In genomic region chr5:172795401-172795977, GRCh38 we compare ENCODE assay signal across 11 cellular contexts. TPM values are rescaled to one million over a fixed set of nuclear protein-coding genes. Genes with fewer than 3 reads are reported as not detected.
DNase-seq lines count a peak whose midpoint lies in the region; ATAC-seq, FAIRE-seq and TF ChIP-seq lines count a peak whose summit lies in the region.
"Had no signal": no experiment of that assay in that cellular context is flagged by ENCODE, and none has a peak within 500 bp of the region (broad histone marks: within the 10 kb centered on the region; RNA-seq: fewer than 3 reads in every experiment).

No MANE protein-coding gene starts in this region.

- H3K27me3 ChIP-seq in Peyer's patch (no peaks in the 10 kb centered on the region), neuronal stem cell (ENCODE audit: control insufficient read depth in 3 of 3, insufficient read depth in 3 of 3, low read depth in 1 of 3, low read length in 3 of 3) (no peaks in the 10 kb centered on the region), small intestine (ENCODE audit: control insufficient read depth in 2 of 2, insufficient read depth in 2 of 2, low read length in 2 of 2) (no peaks in the 10 kb centered on the region)

- H3K4me2 ChIP-seq in neuronal stem cell (ENCODE audit: insufficient read depth, low read length, poor library complexity, severe bottlenecking): no peak overlapping the region

- H3K4me3 ChIP-seq in Peyer's patch (no peak overlapping the region), fibroblast of the aortic adventitia (ENCODE audit: low read depth, low read length) (no peak overlapping the region), neuronal stem cell (ENCODE audit: low read length in 2 of 2) (no peak overlapping the region), small intestine (ENCODE audit: low read depth in 1 of 2, low read length in 2 of 2) (no peak overlapping the region)

- no peak overlapping the region for H2BK5ac ChIP-seq in neuronal stem cell (ENCODE audit: low read length)

- TF ChIP-seq CTCF in Peyer's patch (IDR thresholded peaks at IDR 0.05): no peak
- TF ChIP-seq CTCF in fibroblast of the aortic adventitia (IDR thresholded peaks at IDR 0.05; ENCODE audit: insufficient read depth, low read length): peak; percentile 34

- H3K9me3 ChIP-seq in Peyer's patch: no peaks in the 10 kb centered on the region
- no peaks in the 10 kb centered on the region for H3K9me3 ChIP-seq in neuronal stem cell (replicated peaks in 1 of 2; ENCODE audit: control insufficient read depth in 2 of 2, insufficient read depth in 1 of 2, low read depth in 1 of 2, low read length in 2 of 2)
- H3K9me3 ChIP-seq in small intestine (ENCODE audit: control insufficient read depth, low read depth): no peaks in the 10 kb centered on the region

- no peaks in the 10 kb centered on the region for H3K9me3 Mint-ChIP-seq in activated CD4-positive, alpha-beta memory T cell treated with anti-CD3 and anti-CD28 coated beads, Interleukin-2, amount 10 ng/mL, durations not matched to agents 7 days and 5 days

- CTCF ChIA-PET in activated CD4-positive, alpha-beta memory T cell treated with anti-CD3 and anti-CD28 coated beads, Interleukin-2, amount 10 ng/mL, durations not matched to agents 7 days and 5 days (lab: Charles Lee): no interaction called here

- no peak overlapping the region for H3K4me3 Mint-ChIP-seq in activated CD4-positive, alpha-beta memory T cell treated with anti-CD3 and anti-CD28 coated beads, Interleukin-2, amount 10 ng/mL, durations not matched to agents 7 days and 5 days
- H3K4me3 Mint-ChIP-seq: activated naive CD8-positive, alpha-beta T cell had no signal

- H3K36me3 ChIP-seq in Peyer's patch: no peaks in the 10 kb centered on the region
- H3K36me3 ChIP-seq in neuronal stem cell (replicated peaks in 1 of 2; ENCODE audit: control insufficient read depth in 2 of 2, insufficient read depth in 2 of 2, low read length in 2 of 2): no peaks in the 10 kb centered on the region
- H3K36me3 ChIP-seq in small intestine (ENCODE audit: control insufficient read depth in 2 of 2, insufficient read depth in 2 of 2, low read length in 2 of 2): no peaks in the 10 kb centered on the region

- H2BK12ac ChIP-seq in neuronal stem cell (ENCODE audit: low read length): no peak overlapping the region

- no peaks in the 10 kb centered on the region for H3K36me3 Mint-ChIP-seq in activated CD4-positive, alpha-beta memory T cell treated with anti-CD3 and anti-CD28 coated beads, Interleukin-2, amount 10 ng/mL, durations not matched to agents 7 days and 5 days (ENCODE audit: low read depth)
- H3K36me3 Mint-ChIP-seq: activated naive CD8-positive, alpha-beta T cell had no signal

- WGBS in neuronal stem cell (ENCODE audit: extremely low coverage in 2 of 2, insufficient read length in 2 of 2, insufficient replicate concordance in 1 of 2), 2 donors: no CpG with 5 or more reads among the region's 12 CpGs
- WGBS in small intestine, 3 donors: 59 to 83% (median 77%) methylated on average over 12 of the region's 12 CpGs

- no peak overlapping the region for H2AFZ ChIP-seq in neuronal stem cell (ENCODE audit: low read length)

- H3K4me1 ChIP-seq in Peyer's patch: no peaks in the 10 kb centered on the region
- peaks cover 2 to 3% of the 10 kb centered on the region in 2 donors for H3K4me1 ChIP-seq in neuronal stem cell (ENCODE audit: control insufficient read depth in 2 of 2, insufficient read depth in 1 of 2, low read depth in 1 of 2, low read length in 2 of 2)
- H3K4me1 ChIP-seq in small intestine (ENCODE audit: control insufficient read depth in 2 of 2, insufficient read depth in 1 of 2, low read depth in 1 of 2, low read length in 1 of 2): peaks cover 0 to 6% of the 10 kb centered on the region in 2 donors

- no peak overlapping the region for H4K91ac ChIP-seq in neuronal stem cell (ENCODE audit: low read depth, low read length, poor library complexity)

- H3K79me1 ChIP-seq in neuronal stem cell (ENCODE audit: low read depth, low read length): no peaks in the 10 kb centered on the region

- no peak overlapping the region for H4K8ac ChIP-seq in neuronal stem cell (ENCODE audit: low read depth, low read length)

- H2BK15ac ChIP-seq in neuronal stem cell (ENCODE audit: low read length): no peak overlapping the region

- H3K4me1 Mint-ChIP-seq in activated CD4-positive, alpha-beta memory T cell treated with anti-CD3 and anti-CD28 coated beads, Interleukin-2, amount 10 ng/mL, durations not matched to agents 7 days and 5 days: peaks cover 8% of the 10 kb centered on the region

- H3K27me3 Mint-ChIP-seq in activated CD4-positive, alpha-beta memory T cell treated with anti-CD3 and anti-CD28 coated beads, Interleukin-2, amount 10 ng/mL, durations not matched to agents 7 days and 5 days: no peaks in the 10 kb centered on the region
- H3K27me3 Mint-ChIP-seq: activated naive CD8-positive, alpha-beta T cell had no signal

- H3K9ac ChIP-seq in neuronal stem cell (ENCODE audit: low read depth, low read length, poor library complexity): peak overlapping the region; percentile 64

- H3K27ac Mint-ChIP-seq in activated CD4-positive, alpha-beta memory T cell treated with anti-CD3 and anti-CD28 coated beads, Interleukin-2, amount 10 ng/mL, durations not matched to agents 7 days and 5 days: no peak overlapping the region
- H3K27ac Mint-ChIP-seq: activated naive CD8-positive, alpha-beta T cell had no signal

- no peak overlapping the region for H3K23ac ChIP-seq in neuronal stem cell (ENCODE audit: low read depth, low read length, poor library complexity)

- H3K4ac ChIP-seq in neuronal stem cell (ENCODE audit: low read length): no peak overlapping the region

- POLR2A ChIA-PET in activated CD4-positive, alpha-beta memory T cell treated with anti-CD3 and anti-CD28 coated beads, Interleukin-2, amount 10 ng/mL, durations not matched to agents 7 days and 5 days (lab: Charles Lee): no interaction called here

- H2AK5ac ChIP-seq in neuronal stem cell (ENCODE audit: low read depth, low read length): no peak overlapping the region

- H3K27ac ChIP-seq in Peyer's patch (peak overlapping the region; percentile 32 to 79 (median 58)), neuronal stem cell (replicated peaks; ENCODE audit: low read length) (no peak overlapping the region), small intestine (ENCODE audit: low read depth in 1 of 2, low read length in 1 of 2) (peak overlapping the region in 1 of 2 donors; percentile 81)
- H3K27ac ChIP-seq: C4-2B had no signal

- no peak overlapping the region for H3K18ac ChIP-seq in neuronal stem cell (ENCODE audit: low read length)

- DNase-seq in AG08396 (ENCODE audit: low spot score) (peak; percentile 82), Peyer's patch (peak; percentile 28 to 88 (median 70)), fibroblast of the aortic adventitia (ENCODE audit: low read depth) (peak; percentile 100), neuronal stem cell (ENCODE audit: low spot score) (no peak), small intestine (no peak)
- DNase-seq in activated CD4-positive, alpha-beta memory T cell treated with anti-CD3 and anti-CD28 coated beads, Interleukin-2, amount 10 ng/mL, durations not matched to agents 7 days and 5 days: no peak
- DNase-seq: OCI-M1 had no signal

- no peak for FAIRE-seq in small intestine (lab: Jason Lieb, UNC)

- TF ChIP-seq POLR2A in Peyer's patch (IDR thresholded peaks at IDR 0.05): no peak

- H2BK120ac ChIP-seq in neuronal stem cell (ENCODE audit: low read depth, low read length): no peak overlapping the region

- H3K14ac ChIP-seq in neuronal stem cell (ENCODE audit: low read length): no peak overlapping the region

- ATAC-seq in HG03135 (IDR thresholded peaks at IDR 0.05; ENCODE audit: unreplicated experiment) (no peak), GM21529 (IDR thresholded peaks at IDR 0.05; ENCODE audit: unreplicated experiment) (no peak)

RNA-seq across cellular contexts. Expression of gene DUSP1, which starts 24.5 kb away (rescaled TPM):
- 100 to 1,000 TPM; 155 to 427 (median 285) TPM for total RNA-seq in Peyer's patch
- total RNA-seq in fibroblast of the aortic adventitia (ENCODE audit: low replicate concordance): 22.2 and 44.1 TPM in 2 replicates
- 10.2 TPM for polyA plus RNA-seq in neuronal stem cell (2013, experiment 1 of 2)
- 10.0 TPM for polyA plus RNA-seq in neuronal stem cell (2013, experiment 2 of 2)
- polyA plus RNA-seq in small intestine: 100 to 1,000 TPM in 1 of 3 donors, 10 to 100 TPM in 2; 64.4 to 216 (median 65.4) TPM
- total RNA-seq in activated CD4-positive, alpha-beta memory T cell treated with anti-CD3 and anti-CD28 coated beads, Interleukin-2, amount 10 ng/mL, durations not matched to agents 7 days and 5 days: 10 to 100 TPM; 17.0 to 18.8 TPM

RNA-seq across cellular contexts. Expression of gene ERGIC1, which starts 38.6 kb away (rescaled TPM):
- total RNA-seq in Peyer's patch: 100 to 1,000 TPM; 113 to 180 (median 143) TPM
- total RNA-seq in fibroblast of the aortic adventitia (ENCODE audit: low replicate concordance): 21.7 and 193 TPM in 2 replicates
- polyA plus RNA-seq in neuronal stem cell (2013, experiment 1 of 2): 73.5 TPM
- 73.3 TPM for polyA plus RNA-seq in neuronal stem cell (2013, experiment 2 of 2)
- 100 to 1,000 TPM in 1 of 3 donors, 10 to 100 TPM in 2; 58.1 to 127 (median 64.2) TPM for polyA plus RNA-seq in small intestine
- 10 to 100 TPM; 36.1 to 37.2 TPM for total RNA-seq in activated CD4-positive, alpha-beta memory T cell treated with anti-CD3 and anti-CD28 coated beads, Interleukin-2, amount 10 ng/mL, durations not matched to agents 7 days and 5 days

Comparison
In these comparisons a context has a peak if more than half of its experiments do, and no peak if none do; other contexts are left out.
1. DNase-seq: peak in AG08396 (single experiment), Peyer's patch (3 of 3) and fibroblast of the aortic adventitia (single experiment); none in neuronal stem cell (single experiment), small intestine (single experiment) and activated CD4-positive, alpha-beta memory T cell treated with anti-CD3 and anti-CD28 coated beads, Interleukin-2, amount 10 ng/mL, durations not matched to agents 7 days and 5 days (single experiment).